In the genomic region with DNA sequence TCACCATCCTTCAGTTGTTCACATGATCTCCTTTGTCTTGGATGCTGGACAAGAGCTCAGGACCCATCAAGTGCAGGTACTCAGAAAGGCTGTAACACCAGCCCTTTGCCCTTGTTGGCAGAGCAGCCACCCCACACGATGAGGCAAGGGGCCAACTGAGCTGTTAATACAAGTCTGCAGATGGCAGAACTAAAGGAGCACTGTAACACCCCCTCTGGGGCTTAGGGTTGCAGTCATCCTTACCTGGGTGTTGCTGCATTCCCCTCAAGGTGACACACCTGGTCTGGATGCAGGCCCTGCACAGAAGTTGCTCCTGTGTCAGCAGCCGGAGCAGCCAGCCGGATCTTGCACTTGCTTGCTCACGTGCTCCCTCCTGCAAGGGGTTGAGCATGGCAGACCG, we compare ENCODE assay signal across 31 cellular contexts. TPM values are rescaled to one million over a fixed set of nuclear protein-coding genes. Genes with fewer than 3 reads are reported as not detected.
A peak's percentile ranks its signal among the peaks of the same experiment; 100 is the strongest.
DNase-seq lines count a peak whose midpoint lies in the region; ATAC-seq and TF ChIP-seq lines count a peak whose summit lies in the region.
"Had no signal": no experiment of that assay in that cellular context is flagged by ENCODE, and none has a peak within 500 bp of the region (broad histone marks: within the 10 kb centered on the region; RNA-seq: fewer than 3 reads in every experiment).

No MANE protein-coding gene starts in this region.

- no peaks in the 10 kb centered on the region for H3K27me3 Mint-ChIP-seq in HFFc6 (ENCODE audit: insufficient read depth)
- H3K27me3 Mint-ChIP-seq in nephron (ENCODE audit: low read depth), result no peaks in the 10 kb centered on the region
- H3K27me3 Mint-ChIP-seq in naive thymus-derived CD4-positive, alpha-beta T cell, result peaks cover 0 to 6% (median 5%) of the 10 kb centered on the region in 5 donors

- H3K9me3 ChIP-seq in left ventricle myocardium inferior (replicated peaks), result peaks cover 12% of the 10 kb centered on the region
- H3K9me3 ChIP-seq in naive thymus-derived CD4-positive, alpha-beta T cell (ENCODE audit: control insufficient read depth in 2 of 3, low read length in 3 of 3), result no peaks in the 10 kb centered on the region
- H3K9me3 ChIP-seq: adrenal gland, esophagus muscularis mucosa, gastrocnemius medialis, HAP-1 had no signal

- H3K36me3 ChIP-seq in left ventricle myocardium inferior, result peaks cover 13% of the 10 kb centered on the region
- no peaks in the 10 kb centered on the region for H3K36me3 ChIP-seq in naive thymus-derived CD4-positive, alpha-beta T cell (ENCODE audit: control insufficient read depth in 2 of 3, insufficient read depth in 3 of 3, low read length in 3 of 3)
- H3K36me3 ChIP-seq: adrenal gland, gastrocnemius medialis, HAP-1, transverse colon had no signal

- CTCF ChIA-PET in naive thymus-derived CD4-positive, alpha-beta T cell (lab: Charles Lee), result no interaction called here

- H3K9me3 Mint-ChIP-seq in HFFc6 (0 out of 2 replicates have a peak, but pooled peaks cover 9% of the 10 kb centered on the region), nephron (no peaks in the 10 kb centered on the region)
- peaks cover 2 to 20% (median 11%) of the 10 kb centered on the region in 11 donors for H3K9me3 Mint-ChIP-seq in naive thymus-derived CD4-positive, alpha-beta T cell

- POLR2A ChIA-PET in naive thymus-derived CD4-positive, alpha-beta T cell (lab: Charles Lee), result no interaction called here

- peaks cover 96% of the 10 kb centered on the region for H3K4me1 ChIP-seq in left ventricle myocardium inferior
- peaks cover 0 to 4% of the 10 kb centered on the region in 2 donors for H3K4me1 ChIP-seq in naive thymus-derived CD4-positive, alpha-beta T cell (ENCODE audit: control insufficient read depth in 2 of 2, insufficient read depth in 2 of 2, low read length in 2 of 2)

- H3K4me3 ChIP-seq in coronary artery (no peak overlapping the region), left ventricle myocardium inferior (no peak overlapping the region)
- H3K4me3 ChIP-seq in naive thymus-derived CD4-positive, alpha-beta T cell (ENCODE audit: low read length), result no peak overlapping the region
- H3K4me3 ChIP-seq: adrenal gland, esophagus muscularis mucosa, gastrocnemius medialis, HAP-1, SK-N-MC, skin epidermis, stomach, transverse colon had no signal

- no peak for ATAC-seq in naive thymus-derived CD4-positive, alpha-beta T cell
- no peak for ATAC-seq in HG03159 (IDR thresholded peaks at IDR 0.05; ENCODE audit: unreplicated experiment)
- ATAC-seq: gastrocnemius medialis had no signal

- H3K27me3 ChIP-seq in left ventricle myocardium inferior (ENCODE audit: low read depth), result no peaks in the 10 kb centered on the region
- H3K27me3 ChIP-seq in naive thymus-derived CD4-positive, alpha-beta T cell (ENCODE audit: control insufficient read depth in 2 of 2, insufficient read depth in 2 of 2, low read length in 2 of 2), result no peaks in the 10 kb centered on the region
- H3K27me3 ChIP-seq: adrenal gland, brain microvascular endothelial cell, esophagus muscularis mucosa, gastrocnemius medialis, stomach, transverse colon had no signal

- no peak for TF ChIP-seq CTCF in HFFc6 (IDR thresholded peaks at IDR 0.05)
- no peak for TF ChIP-seq CTCF in coronary artery (IDR thresholded peaks at IDR 0.05)
- TF ChIP-seq CTCF in left ventricle myocardium inferior (IDR thresholded peaks at IDR 0.05; ENCODE audit: borderline replicate concordance), result no peak
- TF ChIP-seq CTCF in nephron (IDR thresholded peaks at IDR 0.05; ENCODE audit: unreplicated experiment in 3 of 3), result no peak

- H3K4me1 Mint-ChIP-seq in HFFc6 (ENCODE audit: low read depth), result peaks cover 95% of the 10 kb centered on the region
- peaks cover 58% of the 10 kb centered on the region for H3K4me1 Mint-ChIP-seq in nephron
- peaks cover 0 to 7% (median 5%) of the 10 kb centered on the region in 7 donors for H3K4me1 Mint-ChIP-seq in naive thymus-derived CD4-positive, alpha-beta T cell

- H3K27ac ChIP-seq in coronary artery (peak overlapping the region; percentile 2 to 49), left ventricle myocardium inferior (replicated peaks) (peak overlapping the region; percentile 84)
- H3K27ac ChIP-seq in naive thymus-derived CD4-positive, alpha-beta T cell (ENCODE audit: low read depth, low read length), result no peak overlapping the region
- H3K27ac ChIP-seq: adrenal gland, gastrocnemius medialis, SK-N-MC, skin epidermis, transverse colon had no signal

- peak overlapping the region; percentile 53 for H3K27ac Mint-ChIP-seq in HFFc6
- H3K27ac Mint-ChIP-seq in nephron, result peak overlapping the region in 2 of 3 experiments; percentile 58 to 71
- no peak overlapping the region for H3K27ac Mint-ChIP-seq in naive thymus-derived CD4-positive, alpha-beta T cell
- H3K27ac Mint-ChIP-seq: activated naive CD4-positive, alpha-beta T cell treated with anti-CD3 and anti-CD28 coated beads for 36 hours had no signal

- DNase-seq in HFFc6 (no peak), coronary artery (ENCODE audit: low spot score) (no peak), left ventricle myocardium inferior (peak; percentile 67), COLO829 (ENCODE audit: low spot score) (no peak), epidermal melanocyte (ENCODE audit: insufficient read length, low spot score) (no peak)
- no peak for DNase-seq in naive thymus-derived CD4-positive, alpha-beta T cell
- DNase-seq: activated CD4-positive, alpha-beta T cell treated with anti-CD3 and anti-CD28 coated beads, Interleukin-2, amount 50 U/mL, for 48 hours; activated naive CD4-positive, alpha-beta T cell treated with anti-CD3 and anti-CD28 coated beads for 36 hours; adrenal gland; brain microvascular endothelial cell; COR-L47; DMS79; effector CD8-positive, alpha-beta T cell; gastrocnemius medialis; GF-D8; KBM-7; mesendoderm; NCI-H1417 treated with DMSO at 0.1 percent for 48 hours; NCI-H2081; NCI-H226; NCI-H748 treated with DMSO at 0.1 percent for 48 hours; nucleus accumbens; stimulated activated CD8-positive, alpha-beta memory T cell treated with anti-CD3 and anti-CD28 coated beads, Interleukin-4, amount 100 ng/mL, for 48 hours; stomach; transverse colon had no signal

- H3K36me3 Mint-ChIP-seq in HFFc6 (ENCODE audit: low read depth) (peaks cover 55% of the 10 kb centered on the region), nephron (ENCODE audit: low read depth) (peaks cover 26% of the 10 kb centered on the region)
- H3K36me3 Mint-ChIP-seq in naive thymus-derived CD4-positive, alpha-beta T cell, result peaks cover 0 to 12% (median 3%) of the 10 kb centered on the region in 5 donors

- H3K4me3 Mint-ChIP-seq in HFFc6 (no peak overlapping the region), nephron (no peak overlapping the region)
- H3K4me3 Mint-ChIP-seq in naive thymus-derived CD4-positive, alpha-beta T cell, result no peak overlapping the region
- H3K4me3 Mint-ChIP-seq: activated naive CD4-positive, alpha-beta T cell treated with anti-CD3 and anti-CD28 coated beads for 36 hours had no signal

- intact Hi-C loops in left ventricle myocardium inferior (cut with micrococcal nuclease), result loop anchor here (10.0 kb wide), 1 partner anchor 51 kb away; a partner anchor contains a TSS
- intact Hi-C loops in naive thymus-derived CD4-positive, alpha-beta T cell (cut with micrococcal nuclease), result no loop called here

RNA-seq across cellular contexts. Expression of a gene that starts 52.0 kb away (rescaled TPM):
- 10 to 100 TPM; 27.9 to 38.3 (median 34.5) TPM for total RNA-seq in HFFc6 (2021; fragmentation: NEBNext Ultra II Directional; extraction: Animal tissue kit (Norgen Biotek cat#: 25700))
- total RNA-seq in left ventricle myocardium inferior, result 29.9 TPM
- total RNA-seq in naive thymus-derived CD4-positive, alpha-beta T cell, result 1 to 10 TPM in 2 of 5 experiments, under 1 TPM in 3; 0.30 to 1.1 (median 0.73) TPM
- not detected for polyA plus RNA-seq in naive thymus-derived CD4-positive, alpha-beta T cell

Comparison
In these comparisons a context has a peak if more than half of its experiments do, and no peak if none do; other contexts are left out.
1. H3K27ac Mint-ChIP-seq: peak in HFFc6 (single experiment) and nephron (2 of 3); none in naive thymus-derived CD4-positive, alpha-beta T cell (0 of 9).
2. RNA of a gene that starts 52.0 kb away (total RNA-seq): 27.9 to 38.3 TPM in HFFc6 and 29.9 TPM in left ventricle myocardium inferior (single experiment); 0.30 to 1.1 TPM in naive thymus-derived CD4-positive, alpha-beta T cell; every median in the first group is over 10 times any median in the second.